In the genomic region with DNA sequence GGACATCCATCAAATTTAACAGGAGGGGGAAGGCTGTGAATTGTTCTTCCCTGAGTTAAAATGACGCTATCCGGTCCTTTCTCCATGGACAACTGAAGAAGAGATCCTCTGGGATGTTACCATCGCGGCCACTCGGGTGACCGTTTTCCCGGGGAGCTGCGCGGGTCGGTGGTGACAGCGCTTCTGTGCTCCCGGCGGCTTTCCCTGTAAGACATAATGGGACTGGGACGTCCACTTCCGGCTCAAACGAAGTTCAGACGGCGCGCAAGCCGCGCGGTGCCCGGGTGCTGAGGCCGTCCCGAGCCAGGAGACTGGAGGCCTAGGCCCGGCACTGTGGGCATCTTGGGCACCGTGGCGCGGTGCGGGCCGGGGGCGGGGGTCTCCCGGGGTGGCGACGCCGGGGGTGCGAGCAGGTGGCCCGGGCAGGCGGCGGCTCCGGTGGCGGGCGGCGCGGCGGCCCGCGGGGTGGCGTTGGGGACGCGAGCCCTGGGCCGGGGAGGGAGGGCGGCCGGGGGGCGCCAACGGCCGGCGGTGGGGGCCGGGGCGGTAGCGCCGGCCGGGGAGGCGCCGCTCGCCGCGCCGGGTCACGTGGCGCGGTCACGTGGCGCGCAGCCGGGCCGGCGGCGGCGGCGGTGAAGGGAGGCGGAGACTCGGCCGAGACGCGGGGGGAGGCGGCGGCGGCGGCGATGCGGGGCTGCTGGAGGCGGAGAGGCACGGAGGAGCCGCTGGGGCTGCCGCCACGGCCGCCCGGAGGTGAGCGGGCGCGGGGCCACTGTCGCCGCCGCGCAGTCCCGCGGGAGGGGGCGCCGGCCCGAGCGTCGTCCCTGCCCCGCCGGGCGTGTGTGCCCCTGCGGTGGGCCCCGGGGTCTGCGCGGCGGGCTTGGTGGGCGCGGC, we compare ENCODE assay signal across 8 cellular contexts.
DNase-seq lines count a peak whose midpoint lies in the region; ATAC-seq, FAIRE-seq and TF ChIP-seq lines count a peak whose summit lies in the region.

No MANE protein-coding gene starts in this region.

- no peaks in the 10 kb centered on the region for H3K27me3 Mint-ChIP-seq in Calu3 (ENCODE audit: unreplicated experiment)

- peaks cover 28% of the 10 kb centered on the region for H3K36me3 Mint-ChIP-seq in Calu3 (ENCODE audit: insufficient read depth, unreplicated experiment)

- TF ChIP-seq CTCF in Calu3 (IDR thresholded peaks at IDR 0.05; ENCODE audit: unreplicated experiment) = no peak
- TF ChIP-seq CTCF in RWPE2 (IDR thresholded peaks at IDR 0.05; ENCODE audit: poor library complexity, severe bottlenecking) = peak; percentile 5
- TF ChIP-seq CTCF in testis (IDR thresholded peaks at IDR 0.05) = no peak

- TF ChIP-seq POLR2A in testis (IDR thresholded peaks at IDR 0.05) = no peak

- BruUV-seq in Calu3 (replicated peaks; lab: Mats Ljungman, UMichigan) = no TSS peak

- peak overlapping the region; percentile 81 for H3K27ac ChIP-seq in RWPE2 (ENCODE audit: poor library complexity, severe bottlenecking)
- H3K27ac ChIP-seq in testis = peak overlapping the region; percentile 76 to 85

- intact Hi-C loops in Calu3 (cut with micrococcal nuclease; ENCODE audit: unreplicated experiment) (loop anchor here (5.0 kb wide), 1 partner anchor 106 kb away; no protein-coding TSS in a partner anchor), testis (cut with DNase I; ENCODE audit: low total_unique reads) (no loop called here)

- peaks cover 17% of the 10 kb centered on the region for H3K4me1 ChIP-seq in RWPE2 (ENCODE audit: insufficient read depth, poor library complexity, severe bottlenecking)
- peaks cover 20% of the 10 kb centered on the region for H3K4me1 ChIP-seq in neuron (ENCODE audit: insufficient read depth, low read length)
- H3K4me1 ChIP-seq in testis = no peaks in the 10 kb centered on the region

- H3K9me3 Mint-ChIP-seq in Calu3 (ENCODE audit: low read depth, unreplicated experiment) = no peaks in the 10 kb centered on the region

- H3K36me3 ChIP-seq in RWPE2 (ENCODE audit: low read depth) = 0 out of 2 replicates have a peak, but pooled peaks cover 4% of the 10 kb centered on the region
- H3K36me3 ChIP-seq in neuron (ENCODE audit: insufficient read depth, low read length) = no peaks in the 10 kb centered on the region
- no peaks in the 10 kb centered on the region for H3K36me3 ChIP-seq in testis (ENCODE audit: low read depth, missing control alignments)

- H3K4me3 Mint-ChIP-seq in Calu3 (ENCODE audit: low read depth, unreplicated experiment) = peak overlapping the region; percentile 88

- H3K27ac Mint-ChIP-seq in Calu3 (ENCODE audit: unreplicated experiment) = peak overlapping the region; percentile 70

- H3K27me3 ChIP-seq in RWPE2 (ENCODE audit: insufficient read depth, poor library complexity, severe bottlenecking) = no peaks in the 10 kb centered on the region
- H3K27me3 ChIP-seq in neuron (ENCODE audit: insufficient read depth, low read length) = no peaks in the 10 kb centered on the region
- H3K27me3 ChIP-seq in testis = no peaks in the 10 kb centered on the region

- peak overlapping the region; percentile 99 for H2AFZ ChIP-seq in neuron (ENCODE audit: low read depth, low read length)

- CTCF ChIA-PET in Calu3 (lab: Charles Lee) = interaction anchor here (0.9 to 1.1 kb wide), 2 partner anchors 11 to 180 kb away, joined by 3 to 4 read pairs; no protein-coding TSS in a partner anchor

- H3K9me3 ChIP-seq in RWPE2 (ENCODE audit: severe bottlenecking) (no peaks in the 10 kb centered on the region), neuron (ENCODE audit: low read length) (no peaks in the 10 kb centered on the region), testis (no peaks in the 10 kb centered on the region)

- peak; percentile 61 for ATAC-seq in GM21367 (IDR thresholded peaks at IDR 0.05; ENCODE audit: unreplicated experiment)
- peak; percentile 69 for ATAC-seq in RWPE2 (ENCODE audit: low read depth)

- FAIRE-seq in HTR-8/SVneo (lab: Jason Lieb, UNC) = no peak

- peaks cover 15% of the 10 kb centered on the region for H3K4me1 Mint-ChIP-seq in Calu3 (ENCODE audit: low read depth, unreplicated experiment)

- 0 to 1% methylated on average over 12 to 71 of the region's 123 CpGs for WGBS in testis, 2 donors

- peak overlapping the region; percentile 99 for H3K4me3 ChIP-seq in RWPE2 (ENCODE audit: severe bottlenecking)
- peak overlapping the region; percentile 68 for H3K4me3 ChIP-seq in neuron (ENCODE audit: low read length)
- peak overlapping the region; percentile 85 to 89 for H3K4me3 ChIP-seq in testis

- DNase-seq in Calu3 (peak; percentile 84), HTR-8/SVneo (ENCODE audit: insufficient read length, low spot score) (peak; percentile 67), RWPE2 (ENCODE audit: low spot score) (no peak), activated gamma-delta T cell (lab: John Stamatoyannopoulos, UW) (peak; percentile 69), foreskin melanocyte (peak; percentile 66), testis (peak; percentile 78)
